Comparison of ENCODE assay signal across 21 cellular contexts in the genomic region with DNA sequence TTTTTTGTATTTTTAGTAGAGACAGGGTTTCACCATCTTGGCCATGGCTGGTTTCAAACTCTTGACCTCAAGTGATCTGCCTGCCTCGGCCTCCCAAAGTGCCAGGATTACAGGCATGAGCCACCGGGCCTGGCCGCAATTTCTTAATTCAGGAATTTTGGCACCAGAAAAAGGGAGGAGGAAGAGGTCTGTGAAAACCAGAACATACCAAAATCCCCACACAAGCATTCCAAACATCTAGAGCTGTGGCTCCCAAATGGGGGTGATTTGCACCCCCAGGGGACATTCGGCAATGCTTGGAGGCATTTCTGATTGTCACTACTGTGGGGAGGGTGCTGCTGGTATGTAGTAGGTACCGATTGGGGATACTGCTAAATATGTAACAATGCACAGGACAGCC. TPM values are rescaled to one million over a fixed set of nuclear protein-coding genes. Genes with fewer than 3 reads are reported as not detected.
A peak's percentile ranks its signal among the peaks of the same experiment; 100 is the strongest.
DNase-seq lines count a peak whose midpoint lies in the region; ATAC-seq and TF ChIP-seq lines count a peak whose summit lies in the region.
"Had no signal": no experiment of that assay in that cellular context is flagged by ENCODE, and none has a peak within 500 bp of the region (broad histone marks: within the 10 kb centered on the region; RNA-seq: fewer than 3 reads in every experiment).

No MANE protein-coding gene starts in this region.

- DNase-seq in AG09309 (ENCODE audit: low read depth) = peak; percentile 23
- DNase-seq in GM04503 (ENCODE audit: low read depth) = peak; percentile 45
- peak; percentile 34 for DNase-seq in astrocyte of the cerebellum (ENCODE audit: low read depth)
- DNase-seq in fibroblast of the aortic adventitia (ENCODE audit: low read depth) = peak; percentile 20
- no peak for DNase-seq in central memory CD4-positive, alpha-beta T cell
- DNase-seq in AG08396 (ENCODE audit: low spot score) = no peak
- no peak for DNase-seq in NCI-H524 (lab: John Stamatoyannopoulos, UW)
- DNase-seq: 8988T; Calu3; CD8-positive, alpha-beta T cell; Karpas-422; NCI-H1092 treated with DMSO at 0.1 percent for 48 hours; NCI-H2081; NCI-H2171 treated with DMSO at 0.1 percent for 48 hours; NCI-H446 treated with DMSO at 0.1 percent for 48 hours; NCI-H748 treated with DMSO at 0.1 percent for 48 hours; NK-92 treated with Interleukin-12 subunit alpha and Interleukin-12 subunit beta, amount 100 ng/mL, for 24 hours had no signal

- H3K4me1 Mint-ChIP-seq in activated T-helper 17 cell treated with anti-CD3 and anti-CD28 coated beads, Interleukin-2, amount 50 U/mL, for 72 hours = no peaks in the 10 kb centered on the region
- H3K4me1 Mint-ChIP-seq: IgD-negative memory B cell had no signal

- H3K4me3 ChIP-seq in AG09309 (ENCODE audit: control insufficient read depth, low read depth, low read length) = no peak overlapping the region
- H3K4me3 ChIP-seq in astrocyte of the cerebellum (ENCODE audit: low read depth, low read length) = no peak overlapping the region
- no peak overlapping the region for H3K4me3 ChIP-seq in fibroblast of the aortic adventitia (ENCODE audit: low read depth, low read length)
- H3K4me3 ChIP-seq: BLaER1 had no signal

- TF ChIP-seq CTCF in AG09309 (IDR thresholded peaks at IDR 0.05; ENCODE audit: control insufficient read depth, insufficient read depth, low read depth, low read length, missing control alignments) = no peak
- no peak for TF ChIP-seq CTCF in astrocyte of the cerebellum (IDR thresholded peaks at IDR 0.05; ENCODE audit: low read depth, low read length, missing control alignments)
- no peak for TF ChIP-seq CTCF in fibroblast of the aortic adventitia (IDR thresholded peaks at IDR 0.05; ENCODE audit: insufficient read depth, low read length)

- no peaks in the 10 kb centered on the region for H3K9me3 Mint-ChIP-seq in activated T-helper 17 cell treated with anti-CD3 and anti-CD28 coated beads, Interleukin-2, amount 50 U/mL, for 72 hours
- H3K9me3 Mint-ChIP-seq: CD8-positive, alpha-beta T cell; IgD-negative memory B cell had no signal

- in situ Hi-C loops in astrocyte of the cerebellum (cut with HindIII; ENCODE audit: low sequenced_read_pairs) = no loop called here

- no peak overlapping the region for H3K27ac Mint-ChIP-seq in activated T-helper 17 cell treated with anti-CD3 and anti-CD28 coated beads, Interleukin-2, amount 50 U/mL, for 72 hours
- H3K27ac Mint-ChIP-seq: CD8-positive, alpha-beta T cell; IgD-negative memory B cell had no signal

- ATAC-seq in activated T-helper 17 cell treated with anti-CD3 and anti-CD28 coated beads, Interleukin-2, amount 50 U/mL, for 72 hours (replicated peaks) = no peak
- ATAC-seq: CD8-positive, alpha-beta T cell; Right ventricle myocardium inferior had no signal

- no peaks in the 10 kb centered on the region for H3K27me3 Mint-ChIP-seq in activated T-helper 17 cell treated with anti-CD3 and anti-CD28 coated beads, Interleukin-2, amount 50 U/mL, for 72 hours
- H3K27me3 Mint-ChIP-seq: IgD-negative memory B cell had no signal

- H3K36me3 Mint-ChIP-seq in activated T-helper 17 cell treated with anti-CD3 and anti-CD28 coated beads, Interleukin-2, amount 50 U/mL, for 72 hours (ENCODE audit: low read depth) = no peaks in the 10 kb centered on the region
- H3K36me3 Mint-ChIP-seq: CD8-positive, alpha-beta T cell had no signal

- no peak overlapping the region for H3K4me3 Mint-ChIP-seq in activated T-helper 17 cell treated with anti-CD3 and anti-CD28 coated beads, Interleukin-2, amount 50 U/mL, for 72 hours
- H3K4me3 Mint-ChIP-seq: CD8-positive, alpha-beta T cell; IgD-negative memory B cell had no signal

RNA-seq across cellular contexts. Expression of gene ABCC4, which starts 40.2 kb away (rescaled TPM):
- 20.4 and 21.4 TPM in 2 replicates for total RNA-seq in fibroblast of the aortic adventitia (ENCODE audit: low replicate concordance)
- total RNA-seq in activated T-helper 17 cell treated with anti-CD3 and anti-CD28 coated beads, Interleukin-2, amount 50 U/mL, for 72 hours = 10 to 100 TPM in 1 of 2 donors, 1 to 10 TPM in 1; 6.5 to 14.4 TPM

Comparison
In these comparisons a context has a peak if more than half of its experiments do, and no peak if none do; other contexts are left out.
1. DNase-seq: peak in AG09309 (single experiment), GM04503 (single experiment), astrocyte of the cerebellum (single experiment) and fibroblast of the aortic adventitia (single experiment); none in central memory CD4-positive, alpha-beta T cell (single experiment), AG08396 (single experiment) and NCI-H524 (0 of 2).